In genomic region chr22:41528132-41528766, GRCh38 we compare ENCODE assay signal across 2 cellular contexts.
TF ChIP-seq lines count a peak whose summit lies in the region.

No MANE protein-coding gene starts in this region.

TF ChIP-seq in HepG2, 621 proteins besides CTCF, POLR2A, EP300 and RAD21:
- TF ChIP-seq SSRP1 (CRISPR knock-in tag; IDR thresholded peaks at IDR 0.05): peak; percentile 58; the same call in 1 of the 2 replicates
- TF ChIP-seq POLR2G (IDR thresholded peaks at IDR 0.05; ENCODE audit: low read depth, low read length): peak; percentile 40; the same call in 1 of the 2 replicates
- TF ChIP-seq AGO2 (optimal IDR thresholded peaks at IDR 0.05; ENCODE audit: low read depth, low read length): peak; percentile 82
- TF ChIP-seq, protein P1, sequence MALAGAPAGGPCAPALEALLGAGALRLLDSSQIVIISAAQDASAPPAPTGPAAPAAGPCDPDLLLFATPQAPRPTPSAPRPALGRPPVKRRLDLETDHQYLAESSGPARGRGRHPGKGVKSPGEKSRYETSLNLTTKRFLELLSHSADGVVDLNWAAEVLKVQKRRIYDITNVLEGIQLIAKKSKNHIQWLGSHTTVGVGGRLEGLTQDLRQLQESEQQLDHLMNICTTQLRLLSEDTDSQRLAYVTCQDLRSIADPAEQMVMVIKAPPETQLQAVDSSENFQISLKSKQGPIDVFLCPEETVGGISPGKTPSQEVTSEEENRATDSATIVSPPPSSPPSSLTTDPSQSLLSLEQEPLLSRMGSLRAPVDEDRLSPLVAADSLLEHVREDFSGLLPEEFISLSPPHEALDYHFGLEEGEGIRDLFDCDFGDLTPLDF (CRISPR knock-in tag; IDR thresholded peaks at IDR 0.05): no peak
- no peak for TF ChIP-seq ATAD3A (CRISPR knock-in tag; IDR thresholded peaks at IDR 0.05)
- TF ChIP-seq POLR2AphosphoS5 (IDR thresholded peaks at IDR 0.05; ENCODE audit: low read depth, low read length): 0 out of 2 replicates have a peak, but pooled peaks have one; percentile 21
- peak; percentile 24 for TF ChIP-seq U2AF1 (optimal IDR thresholded peaks at IDR 0.05; ENCODE audit: low read depth, low read length)
- peak; percentile 54; the same call in 1 of the 2 replicates for TF ChIP-seq HNRNPL (IDR thresholded peaks at IDR 0.05; ENCODE audit: low read depth, low read length)
- peak; percentile 11 for TF ChIP-seq RBM22 (optimal IDR thresholded peaks at IDR 0.05; ENCODE audit: low read length)
TF ChIP-seq in HepG2: peak in this region for 7.

TF ChIP-seq in HEK293T, 16 proteins besides CTCF, POLR2A, EP300 and RAD21:
- TF ChIP-seq SP1 (IDR thresholded peaks at IDR 0.05): no peak
- TF ChIP-seq BHLHE40 (IDR thresholded peaks at IDR 0.05; ENCODE audit: borderline replicate concordance): no peak
TF ChIP-seq in HEK293T: peak in this region for 0.
